In the genomic region with DNA sequence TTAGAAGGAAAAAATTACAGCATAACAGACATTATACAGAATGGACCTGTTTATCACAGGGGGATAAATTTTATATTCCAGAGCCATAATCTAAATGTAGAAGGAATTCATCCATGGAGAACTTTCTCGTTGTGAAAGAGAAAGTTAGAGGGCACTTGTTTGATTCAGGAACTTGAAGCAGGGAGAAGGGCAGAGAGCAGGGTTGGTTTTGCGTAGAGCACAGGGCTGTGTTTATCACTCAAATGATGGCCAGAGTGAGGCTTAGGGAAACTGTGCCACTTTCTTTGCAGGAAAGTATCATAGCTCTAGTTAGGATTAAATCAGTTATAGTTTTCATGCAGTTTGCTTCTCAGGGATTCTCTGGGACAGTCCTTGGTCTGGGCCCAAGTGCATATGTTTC, we compare ENCODE assay signal across 1 cellular context.
TF ChIP-seq lines count a peak whose summit lies in the region.

No MANE protein-coding gene starts in this region.

TF ChIP-seq in GM12878, 131 proteins besides CTCF, POLR2A, EP300 and RAD21:
- no peak for TF ChIP-seq EGR1 (IDR thresholded peaks at IDR 0.05; ENCODE audit: borderline replicate concordance in 1 of 2, low read depth in 2 of 2, low read length in 2 of 2)
- TF ChIP-seq RB1 (IDR thresholded peaks at IDR 0.05; ENCODE audit: borderline replicate concordance) = peak; percentile 14; the same call in 1 of the 2 replicates
- no peak for TF ChIP-seq CHD2 (IDR thresholded peaks at IDR 0.05; ENCODE audit: borderline replicate concordance, low read depth, low read length)
- TF ChIP-seq, protein P1, sequence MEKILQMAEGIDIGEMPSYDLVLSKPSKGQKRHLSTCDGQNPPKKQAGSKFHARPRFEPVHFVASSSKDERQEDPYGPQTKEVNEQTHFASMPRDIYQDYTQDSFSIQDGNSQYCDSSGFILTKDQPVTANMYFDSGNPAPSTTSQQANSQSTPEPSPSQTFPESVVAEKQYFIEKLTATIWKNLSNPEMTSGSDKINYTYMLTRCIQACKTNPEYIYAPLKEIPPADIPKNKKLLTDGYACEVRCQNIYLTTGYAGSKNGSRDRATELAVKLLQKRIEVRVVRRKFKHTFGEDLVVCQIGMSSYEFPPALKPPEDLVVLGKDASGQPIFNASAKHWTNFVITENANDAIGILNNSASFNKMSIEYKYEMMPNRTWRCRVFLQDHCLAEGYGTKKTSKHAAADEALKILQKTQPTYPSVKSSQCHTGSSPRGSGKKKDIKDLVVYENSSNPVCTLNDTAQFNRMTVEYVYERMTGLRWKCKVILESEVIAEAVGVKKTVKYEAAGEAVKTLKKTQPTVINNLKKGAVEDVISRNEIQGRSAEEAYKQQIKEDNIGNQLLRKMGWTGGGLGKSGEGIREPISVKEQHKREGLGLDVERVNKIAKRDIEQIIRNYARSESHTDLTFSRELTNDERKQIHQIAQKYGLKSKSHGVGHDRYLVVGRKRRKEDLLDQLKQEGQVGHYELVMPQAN (conservative IDR thresholded peaks at IDR 0.05) = no peak
- TF ChIP-seq, protein P2, sequence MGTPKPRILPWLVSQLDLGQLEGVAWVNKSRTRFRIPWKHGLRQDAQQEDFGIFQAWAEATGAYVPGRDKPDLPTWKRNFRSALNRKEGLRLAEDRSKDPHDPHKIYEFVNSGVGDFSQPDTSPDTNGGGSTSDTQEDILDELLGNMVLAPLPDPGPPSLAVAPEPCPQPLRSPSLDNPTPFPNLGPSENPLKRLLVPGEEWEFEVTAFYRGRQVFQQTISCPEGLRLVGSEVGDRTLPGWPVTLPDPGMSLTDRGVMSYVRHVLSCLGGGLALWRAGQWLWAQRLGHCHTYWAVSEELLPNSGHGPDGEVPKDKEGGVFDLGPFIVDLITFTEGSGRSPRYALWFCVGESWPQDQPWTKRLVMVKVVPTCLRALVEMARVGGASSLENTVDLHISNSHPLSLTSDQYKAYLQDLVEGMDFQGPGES (IDR thresholded peaks at IDR 0.05) = no peak
- TF ChIP-seq IKZF1 (conservative IDR thresholded peaks at IDR 0.05) = 0 out of 2 replicates have a peak, but pooled peaks have one; percentile 2
- TF ChIP-seq ZZZ3 (IDR thresholded peaks at IDR 0.05; ENCODE audit: control insufficient read depth, insufficient read length, low read depth) = no peak
